Comparison of ENCODE assay signal across 9 cellular contexts in genomic region chr7:5354460-5355279, GRCh38.
A peak's percentile ranks its signal among the peaks of the same experiment; 100 is the strongest.
DNase-seq lines count a peak whose midpoint lies in the region; ATAC-seq, FAIRE-seq and TF ChIP-seq lines count a peak whose summit lies in the region.
"Had no signal": no experiment of that assay in that cellular context is flagged by ENCODE, and none has a peak within 500 bp of the region (broad histone marks: within the 10 kb centered on the region; RNA-seq: fewer than 3 reads in every experiment).

No MANE protein-coding gene starts in this region.

- no peak for FAIRE-seq in RCC 7860 (lab: Jason Lieb, UNC)

- peaks cover 7 to 21% of the 10 kb centered on the region in 2 donors for H3K4me1 ChIP-seq in breast epithelium
- peaks cover 19% of the 10 kb centered on the region for H3K4me1 ChIP-seq in testis

- no peak for ATAC-seq in stimulated activated naive CD8-positive, alpha-beta T cell treated with anti-CD3 and anti-CD28 coated beads, Interleukin-15, Interleukin-2, amounts not matched to agents 100 U/mL and 50 U/mL, for 24 hours
- no peak for ATAC-seq in HG02642 (IDR thresholded peaks at IDR 0.05; ENCODE audit: poor library complexity, unreplicated experiment)

- intact Hi-C loops in breast epithelium (cut with DNase I; ENCODE audit: low total_unique reads) (no loop called here), testis (cut with DNase I; ENCODE audit: low total_unique reads) (no loop called here)

- no peaks in the 10 kb centered on the region for H3K27me3 ChIP-seq in breast epithelium
- H3K27me3 ChIP-seq in testis: no peaks in the 10 kb centered on the region

- H3K9me3 ChIP-seq in breast epithelium (no peaks in the 10 kb centered on the region), testis (no peaks in the 10 kb centered on the region)

- H3K4me3 ChIP-seq in breast epithelium (peak overlapping the region in 1 of 3 donors; percentile 17), testis (no peak overlapping the region)

- TF ChIP-seq POLR2A in breast epithelium (IDR thresholded peaks at IDR 0.05) (no peak), testis (IDR thresholded peaks at IDR 0.05) (no peak)

- DNase-seq in NCI-H2081 (lab: John Stamatoyannopoulos, UW) (peak; percentile 35 to 63), NCI-H2081 treated with DMSO at 0.1 percent for 48 hours (lab: John Stamatoyannopoulos, UW) (no peak), breast epithelium (ENCODE audit: low spot score in 2 of 2) (peak; percentile 84 to 93), islet precursor cell (peak; percentile 95), testis (peak; percentile 81), RCC 7860 (ENCODE audit: low spot score) (no peak)
- DNase-seq in stimulated activated naive CD8-positive, alpha-beta T cell treated with anti-CD3 and anti-CD28 coated beads, Interleukin-15, Interleukin-2, amounts not matched to agents 100 U/mL and 50 U/mL, for 24 hours: no peak
- DNase-seq: activated B cell treated with CpG ODN at 0.5 μM for 24 hours had no signal

- 36 to 52% methylated on average over 17 to 18 of the region's 18 CpGs for WGBS in testis, 2 donors

- TF ChIP-seq CTCF in breast epithelium (IDR thresholded peaks at IDR 0.05) (no peak), testis (IDR thresholded peaks at IDR 0.05) (no peak)

- H3K36me3 ChIP-seq in breast epithelium (no peaks in the 10 kb centered on the region), testis (ENCODE audit: low read depth, missing control alignments) (no peaks in the 10 kb centered on the region)

- H3K27ac ChIP-seq in breast epithelium: peak overlapping the region; percentile 56 to 60
- no peak overlapping the region for H3K27ac ChIP-seq in testis

Comparison
In these comparisons a context has a peak if more than half of its experiments do, and no peak if none do; other contexts are left out.
1. DNase-seq: peak in NCI-H2081 (2 of 2), breast epithelium (2 of 2), islet precursor cell (single experiment) and testis (single experiment); none in NCI-H2081 treated with DMSO at 0.1 percent for 48 hours (single experiment), RCC 7860 (single experiment) and stimulated activated naive CD8-positive, alpha-beta T cell treated with anti-CD3 and anti-CD28 coated beads, Interleukin-15, Interleukin-2, amounts not matched to agents 100 U/mL and 50 U/mL, for 24 hours (single experiment).
2. H3K27ac ChIP-seq: peak in breast epithelium (2 of 2); none in testis (0 of 2).